Comparison of ENCODE assay signal across 8 cellular contexts in the genomic region with DNA sequence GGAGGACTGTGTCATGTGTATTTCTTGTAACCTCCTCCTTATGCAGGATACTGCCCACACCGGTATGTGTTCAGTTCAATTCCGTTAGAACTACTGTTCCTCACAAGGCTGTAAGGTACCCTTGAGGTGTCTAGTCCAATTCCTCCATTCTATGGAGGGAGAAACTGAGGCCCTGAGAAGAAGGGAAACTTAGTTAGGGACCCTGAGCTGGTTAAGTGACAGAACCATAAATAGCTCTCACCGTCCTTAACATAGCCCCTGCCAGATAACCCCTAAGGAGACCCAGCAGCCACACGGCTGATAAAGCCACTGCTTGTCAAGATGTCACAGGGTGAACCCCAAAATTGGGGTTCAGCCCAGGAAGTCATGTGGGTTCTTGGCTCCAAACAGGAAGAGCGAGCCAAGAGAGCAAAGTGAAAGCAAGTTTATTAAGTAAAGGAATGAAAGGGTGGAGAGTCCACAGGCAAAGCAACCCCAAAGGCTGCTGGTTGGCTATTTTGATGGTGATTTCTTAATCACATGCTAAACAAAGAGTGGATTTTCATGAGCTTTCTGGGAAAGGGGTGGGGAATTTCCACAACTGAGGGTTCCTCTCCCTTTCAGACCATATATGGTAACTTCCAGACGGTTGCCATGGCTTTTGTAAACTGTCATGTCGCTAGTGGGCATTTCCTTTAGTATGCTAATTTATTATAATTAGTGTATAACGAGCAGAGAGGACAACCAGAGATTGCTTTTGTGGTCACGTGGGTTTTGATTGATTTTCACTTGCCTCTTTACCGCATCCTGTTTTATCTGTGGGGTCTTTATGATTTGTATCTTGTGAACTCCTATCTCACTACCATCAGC.
DNase-seq lines count a peak whose midpoint lies in the region; ATAC-seq and TF ChIP-seq lines count a peak whose summit lies in the region.

No MANE protein-coding gene starts in this region.

- H3K4me1 ChIP-seq in lower lobe of right lung, result peaks cover 52% of the 10 kb centered on the region

- no peaks in the 10 kb centered on the region for H3K27me3 ChIP-seq in lower lobe of right lung (ENCODE audit: low read depth)

- DNase-seq in NOMO-1 treated with DMSO at 0.1 percent for 48 hours (lab: John Stamatoyannopoulos, UW; ENCODE audit: unreplicated experiment) (peak; percentile 33), NOMO-1 treated with dmso at 0.1 percent for 144 hours (lab: John Stamatoyannopoulos, UW; ENCODE audit: unreplicated experiment) (no peak), activated B cell treated with CpG ODN at 0.5 μM for 24 hours (no peak), dedifferentiated amniotic fluid mesenchymal stem cell (ENCODE audit: extremely low spot score) (peak; percentile 47), lower lobe of right lung (no peak), NCI-H2107 (lab: John Stamatoyannopoulos, UW) (no peak)
- peak; percentile 11 for DNase-seq in stimulated activated CD8-positive, alpha-beta memory T cell treated with anti-CD3 and anti-CD28 coated beads, Interleukin-12 subunit alpha, Interleukin-12 subunit beta, amount 100 ng/mL, for 4 hours (ENCODE audit: low read depth)

- peak overlapping the region; percentile 43 for H3K4me3 ChIP-seq in lower lobe of right lung

- no peaks in the 10 kb centered on the region for H3K36me3 ChIP-seq in lower lobe of right lung

- CTCF ChIA-PET in activated B cell treated with CpG ODN at 0.5 μM for 24 hours (lab: Charles Lee), result interaction anchor here (1.2 kb wide), 1 partner anchor 14 kb away, joined by 3 read pairs; no protein-coding TSS in a partner anchor

- TF ChIP-seq CTCF in activated B cell treated with CpG ODN at 0.5 μM for 24 hours (IDR thresholded peaks at IDR 0.05), result no peak
- no peak for TF ChIP-seq CTCF in lower lobe of right lung (IDR thresholded peaks at IDR 0.05)

- POLR2A ChIA-PET in activated B cell treated with CpG ODN at 0.5 μM for 24 hours (lab: Charles Lee), result interaction anchor here (1.1 to 1.7 kb wide), 7 partner anchors 15 to 1018 kb away, joined by 3 to 13 read pairs (median 6); a partner anchor contains a TSS

- peak overlapping the region; percentile 88 for H3K4me3 Mint-ChIP-seq in activated B cell treated with CpG ODN at 0.5 μM for 24 hours

- H3K4me1 Mint-ChIP-seq in activated B cell treated with CpG ODN at 0.5 μM for 24 hours, result peaks cover 34% of the 10 kb centered on the region

- H3K9me3 ChIP-seq in lower lobe of right lung, result no peaks in the 10 kb centered on the region

- H3K27ac Mint-ChIP-seq in activated B cell treated with CpG ODN at 0.5 μM for 24 hours, result peak overlapping the region; percentile 91

- H3K27ac ChIP-seq in lower lobe of right lung, result peak overlapping the region; percentile 69

- no peaks in the 10 kb centered on the region for H3K9me3 Mint-ChIP-seq in activated B cell treated with CpG ODN at 0.5 μM for 24 hours

- ATAC-seq in HG03108 (IDR thresholded peaks at IDR 0.05; ENCODE audit: unreplicated experiment) (peak; percentile 60), activated B cell treated with CpG ODN at 0.5 μM for 24 hours (ENCODE audit: low read depth) (peak; percentile 76), lower lobe of right lung (peak; percentile 82 to 86)

- no peaks in the 10 kb centered on the region for H3K36me3 Mint-ChIP-seq in activated B cell treated with CpG ODN at 0.5 μM for 24 hours (ENCODE audit: low read depth)

- H3K27me3 Mint-ChIP-seq in activated B cell treated with CpG ODN at 0.5 μM for 24 hours, result no peaks in the 10 kb centered on the region

- intact Hi-C loops in activated B cell treated with CpG ODN at 0.5 μM for 24 hours (cut with micrococcal nuclease) (loop anchor here (1.0 to 10.0 kb wide), 4 partner anchors 19 to 561 kb away; a partner anchor contains a TSS), lower lobe of right lung (cut with DNase I) (no loop called here)

Comparison
In these comparisons a context has a peak if more than half of its experiments do, and no peak if none do; other contexts are left out.
1. DNase-seq: peak in NOMO-1 treated with DMSO at 0.1 percent for 48 hours (single experiment), dedifferentiated amniotic fluid mesenchymal stem cell (single experiment) and stimulated activated CD8-positive, alpha-beta memory T cell treated with anti-CD3 and anti-CD28 coated beads, Interleukin-12 subunit alpha, Interleukin-12 subunit beta, amount 100 ng/mL, for 4 hours (single experiment); none in NOMO-1 treated with dmso at 0.1 percent for 144 hours (single experiment), activated B cell treated with CpG ODN at 0.5 μM for 24 hours (single experiment), lower lobe of right lung (single experiment) and NCI-H2107 (single experiment).
2. Peak in every context shown above with its lines, with median percentiles within 50 percentile points of each other: ATAC-seq.